Comparison of ENCODE assay signal across 8 cellular contexts in the genomic region with DNA sequence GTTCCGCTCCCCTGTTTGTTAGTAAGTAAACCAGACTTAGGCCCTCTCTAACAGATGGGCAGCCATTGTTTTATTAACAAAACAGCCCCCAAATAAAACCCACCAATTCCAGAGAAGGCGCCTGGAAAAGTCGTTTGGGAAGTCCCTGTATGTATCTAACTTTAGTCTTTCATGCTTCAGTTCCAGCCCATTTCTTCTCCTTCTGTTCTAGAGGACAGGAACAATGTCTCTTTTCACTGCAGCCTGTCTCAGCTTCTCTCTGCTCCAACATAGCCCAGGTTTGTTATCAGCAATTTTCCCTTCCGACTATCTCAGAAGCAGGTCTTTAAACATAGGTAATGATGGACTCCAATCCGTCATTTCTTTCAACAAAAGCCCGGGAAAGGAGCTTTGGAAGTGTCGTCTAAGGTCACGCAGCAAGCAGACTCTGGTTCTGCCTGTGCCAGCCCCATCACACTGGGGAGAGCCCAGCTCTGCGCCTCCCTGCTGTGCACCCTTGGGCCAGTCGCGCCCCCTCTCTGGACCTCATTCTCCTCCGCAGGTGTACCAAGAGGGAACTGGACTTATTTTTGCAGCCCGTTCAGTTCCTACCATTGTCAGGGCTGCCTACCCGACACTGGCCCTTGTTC. TPM values are rescaled to one million over a fixed set of nuclear protein-coding genes. Genes with fewer than 3 reads are reported as not detected.
DNase-seq lines count a peak whose midpoint lies in the region; ATAC-seq and TF ChIP-seq lines count a peak whose summit lies in the region.

No MANE protein-coding gene starts in this region.

- peak overlapping the region; percentile 49; the same call in 1 of the 2 replicates for H3K9ac ChIP-seq in iPS-20b (ENCODE audit: low read depth, low read length)
- peak overlapping the region; percentile 62 to 75 for H3K9ac ChIP-seq in stomach smooth muscle (ENCODE audit: low read length in 2 of 2)

- H3K4me1 Mint-ChIP-seq in activated CD4-positive, alpha-beta memory T cell treated with anti-CD3 and anti-CD28 coated beads, Interleukin-2, amount 10 ng/mL, durations not matched to agents 7 days and 5 days, result peaks cover 49% of the 10 kb centered on the region

- POLR2A ChIA-PET in activated CD4-positive, alpha-beta memory T cell treated with anti-CD3 and anti-CD28 coated beads, Interleukin-2, amount 10 ng/mL, durations not matched to agents 7 days and 5 days (lab: Charles Lee), result interaction anchor here (0.8 to 8.3 kb wide), 7 partner anchors 12 to 196 kb away, joined by 3 to 135 read pairs (median 4); a partner anchor contains a TSS

- H3K36me3 ChIP-seq in iPS-20b (ENCODE audit: insufficient read depth, low read depth, low read length), result no peaks in the 10 kb centered on the region
- H3K36me3 ChIP-seq in stomach smooth muscle (ENCODE audit: control insufficient read depth in 2 of 2, insufficient read depth in 2 of 2, low read length in 2 of 2), result peaks cover 0 to 4% of the 10 kb centered on the region in 2 donors

- H3K27me3 Mint-ChIP-seq in activated CD4-positive, alpha-beta memory T cell treated with anti-CD3 and anti-CD28 coated beads, Interleukin-2, amount 10 ng/mL, durations not matched to agents 7 days and 5 days, result no peaks in the 10 kb centered on the region

- no peak overlapping the region for H3K27ac ChIP-seq in iPS-20b (ENCODE audit: low read length)
- peak overlapping the region; percentile 69 for H3K27ac ChIP-seq in stomach smooth muscle (ENCODE audit: low read length)

- peak overlapping the region; percentile 75 for H3K4me3 ChIP-seq in iPS-20b (ENCODE audit: low read length)
- peak overlapping the region; percentile 85 to 88 for H3K4me3 ChIP-seq in stomach smooth muscle (ENCODE audit: low read length in 2 of 2)

- peak; percentile 56 for DNase-seq in NCI-H2227 (lab: John Stamatoyannopoulos, UW; ENCODE audit: unreplicated experiment)
- DNase-seq in NCI-H2227 treated with DMSO at 0.1 percent for 48 hours (lab: John Stamatoyannopoulos, UW), result no peak
- no peak for DNase-seq in activated CD4-positive, alpha-beta memory T cell treated with anti-CD3 and anti-CD28 coated beads, Interleukin-2, amount 10 ng/mL, durations not matched to agents 7 days and 5 days
- no peak for DNase-seq in erythroblast (lab: John Stamatoyannopoulos, UW)

- CTCF ChIA-PET in activated CD4-positive, alpha-beta memory T cell treated with anti-CD3 and anti-CD28 coated beads, Interleukin-2, amount 10 ng/mL, durations not matched to agents 7 days and 5 days (lab: Charles Lee), result interaction anchor here (1.0 to 4.1 kb wide), 5 partner anchors 8 to 256 kb away, joined by 4 to 29 read pairs (median 7); a partner anchor contains a TSS

- H3K9me3 Mint-ChIP-seq in activated CD4-positive, alpha-beta memory T cell treated with anti-CD3 and anti-CD28 coated beads, Interleukin-2, amount 10 ng/mL, durations not matched to agents 7 days and 5 days, result no peaks in the 10 kb centered on the region

- ATAC-seq in HG03460 (IDR thresholded peaks at IDR 0.05; ENCODE audit: unreplicated experiment), result no peak
- ATAC-seq in GM19035 (IDR thresholded peaks at IDR 0.05; ENCODE audit: unreplicated experiment), result no peak

- peak overlapping the region; percentile 96 for H3K4me3 Mint-ChIP-seq in activated CD4-positive, alpha-beta memory T cell treated with anti-CD3 and anti-CD28 coated beads, Interleukin-2, amount 10 ng/mL, durations not matched to agents 7 days and 5 days

- TF ChIP-seq POLR2A in erythroblast (IDR thresholded peaks at IDR 0.05; ENCODE audit: low read length), result no peak

- H3K27me3 ChIP-seq in iPS-20b (ENCODE audit: insufficient read depth, low read length) (no peaks in the 10 kb centered on the region), stomach smooth muscle (ENCODE audit: control insufficient read depth in 1 of 2, insufficient read depth in 2 of 2, low read length in 2 of 2) (no peaks in the 10 kb centered on the region)

- H3K4me1 ChIP-seq in iPS-20b (ENCODE audit: insufficient read depth, low read length), result peaks cover 9% of the 10 kb centered on the region; the same call in 1 of the 2 replicates
- peaks cover 25% of the 10 kb centered on the region for H3K4me1 ChIP-seq in stomach smooth muscle (ENCODE audit: control insufficient read depth, insufficient read depth, low read length)

- peaks cover 33% of the 10 kb centered on the region for H3K36me3 Mint-ChIP-seq in activated CD4-positive, alpha-beta memory T cell treated with anti-CD3 and anti-CD28 coated beads, Interleukin-2, amount 10 ng/mL, durations not matched to agents 7 days and 5 days (ENCODE audit: low read depth)

- H3K9me3 ChIP-seq in iPS-20b (ENCODE audit: insufficient read depth, low read depth, low read length) (no peaks in the 10 kb centered on the region), stomach smooth muscle (ENCODE audit: control insufficient read depth in 2 of 2, low read length in 2 of 2) (no peaks in the 10 kb centered on the region)

- peak overlapping the region; percentile 70 for H3K27ac Mint-ChIP-seq in activated CD4-positive, alpha-beta memory T cell treated with anti-CD3 and anti-CD28 coated beads, Interleukin-2, amount 10 ng/mL, durations not matched to agents 7 days and 5 days

RNA-seq across cellular contexts. Expression of a gene that starts 9.6 kb away (rescaled TPM):
- total RNA-seq in activated CD4-positive, alpha-beta memory T cell treated with anti-CD3 and anti-CD28 coated beads, Interleukin-2, amount 10 ng/mL, durations not matched to agents 7 days and 5 days, result 100 to 1,000 TPM; 350 to 355 TPM
